In the genomic region with DNA sequence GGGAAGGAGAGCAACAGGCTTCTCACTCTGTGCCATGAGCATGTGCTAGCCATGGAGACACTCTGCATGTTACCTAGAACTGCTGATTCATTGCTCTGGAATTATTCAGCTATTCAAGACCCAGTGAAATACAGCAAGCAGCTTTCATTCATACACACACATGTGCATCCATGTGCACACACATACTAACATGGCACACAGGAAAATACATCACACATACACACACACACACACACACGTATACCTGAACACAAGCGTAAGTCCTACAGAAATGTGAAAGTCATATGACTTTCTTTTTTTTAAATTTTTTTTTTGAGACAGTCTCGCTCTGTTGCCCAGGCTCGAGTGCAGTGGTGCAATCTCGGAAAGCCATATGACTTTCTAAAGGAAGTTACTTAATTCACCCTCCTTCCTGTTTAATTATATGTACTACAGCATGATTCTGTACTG, we compare ENCODE assay signal across 10 cellular contexts.
DNase-seq lines count a peak whose midpoint lies in the region; ATAC-seq and TF ChIP-seq lines count a peak whose summit lies in the region.
"Had no signal": no experiment of that assay in that cellular context is flagged by ENCODE, and none has a peak within 500 bp of the region (broad histone marks: within the 10 kb centered on the region; RNA-seq: fewer than 3 reads in every experiment).

No MANE protein-coding gene starts in this region.

- no peak for TF ChIP-seq CTCF in fibroblast of villous mesenchyme (IDR thresholded peaks at IDR 0.05; ENCODE audit: insufficient read depth, low read depth, low read length)
- TF ChIP-seq CTCF in GM20000 (IDR thresholded peaks at IDR 0.05; ENCODE audit: extremely low read depth, missing control alignments): no peak

- H3K4me3 ChIP-seq in fibroblast of villous mesenchyme (ENCODE audit: low read depth, low read length): no peak overlapping the region
- H3K4me3 ChIP-seq: ovary had no signal

- ATAC-seq in left ventricle myocardium superior (peak; percentile 41), GM21390 (IDR thresholded peaks at IDR 0.05; ENCODE audit: unreplicated experiment) (no peak), HG03196 (IDR thresholded peaks at IDR 0.05; ENCODE audit: unreplicated experiment) (no peak)

- DNase-seq in left ventricle myocardium superior (no peak), cardiac septum (ENCODE audit: low spot score) (no peak), RPMI7951 (ENCODE audit: low read depth) (peak; percentile 77), fibroblast of villous mesenchyme (ENCODE audit: low read depth) (peak; percentile 49), GM20000 (ENCODE audit: low spot score) (no peak), T-helper 9 cell (no peak)
- DNase-seq: GOT3, ovary had no signal

- intact Hi-C loops in left ventricle myocardium superior (cut with micrococcal nuclease) (no loop called here), cardiac septum (cut with DNase I) (no loop called here)

Comparison
In these comparisons a context has a peak if more than half of its experiments do, and no peak if none do; other contexts are left out.
1. DNase-seq: peak in RPMI7951 (single experiment) and fibroblast of villous mesenchyme (single experiment); none in left ventricle myocardium superior (single experiment), cardiac septum (single experiment), GM20000 (single experiment) and T-helper 9 cell (single experiment).